Comparison of ENCODE assay signal across 26 cellular contexts in the genomic region with DNA sequence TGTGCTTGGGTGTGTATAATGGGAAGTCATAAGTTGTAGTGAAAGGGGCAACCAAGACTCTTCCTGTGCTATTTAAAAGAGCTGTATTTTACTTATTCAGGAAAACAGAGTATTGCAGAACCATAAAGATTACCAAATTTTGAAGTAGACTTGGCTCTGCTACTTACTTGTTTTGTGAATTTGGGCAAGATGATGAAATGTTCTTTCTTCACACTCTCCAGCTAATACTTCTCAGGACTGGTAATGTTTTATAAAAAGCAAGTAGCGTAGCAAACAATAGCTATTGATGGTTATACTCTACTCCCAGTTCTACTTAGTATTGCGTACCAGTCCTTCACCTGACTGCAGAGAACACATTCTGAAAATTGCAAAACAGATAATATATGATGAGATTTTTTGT.
"Had no signal": no experiment of that assay in that cellular context is flagged by ENCODE, and none has a peak within 500 bp of the region (broad histone marks: within the 10 kb centered on the region; RNA-seq: fewer than 3 reads in every experiment).

No MANE protein-coding gene starts in this region.

- DNase-seq: activated CD4-positive, alpha-beta memory T cell treated with anti-CD3 and anti-CD28 coated beads for 36 hours; activated CD4-positive, alpha-beta T cell treated with anti-CD3 and anti-CD28 coated beads for 48 hours; activated effector memory CD4-positive, alpha-beta T cell treated with anti-CD3 and anti-CD28 coated beads, Interleukin-2, amount 50 U/mL, for 16 hours; activated naive CD4-positive, alpha-beta T cell treated with anti-CD3 and anti-CD28 coated beads, Interleukin-2, amount 10 ng/mL, durations not matched to agents 7 days and 5 days; activated T-cell treated with anti-CD3 and anti-CD28 coated beads, Interleukin-2, amount 50 U/mL, for 72 hours; brain microvascular endothelial cell; central memory CD4-positive, alpha-beta T cell; dermis blood vessel endothelial cell; effector CD8-positive, alpha-beta T cell; erythroblast; gastrocnemius medialis; heart right ventricle; kidney; left lung; mammary epithelial cell; midbrain; natural killer cell; ovary; stimulated activated CD4-positive, alpha-beta T cell treated with anti-CD3 and anti-CD28 coated beads, Interleukin-1b, Interleukin-23, amount 100 ng/mL, for 48 hours; stomach; SW 1271 had no signal

- H3K27ac ChIP-seq: ascending aorta, brain microvascular endothelial cell, gastrocnemius medialis, heart right ventricle, ovary, prostate gland, skin epidermis, stomach, suprapubic skin, tibial nerve had no signal

- ATAC-seq: activated T-cell treated with anti-CD3 and anti-CD28 coated beads, Interleukin-2, amount 50 U/mL, for 72 hours; gastrocnemius medialis; left lung; natural killer cell had no signal

- H3K27me3 ChIP-seq: ascending aorta, brain microvascular endothelial cell, gastrocnemius medialis, heart right ventricle, left lung, ovary, stomach, suprapubic skin, tibial nerve had no signal

- H3K36me3 ChIP-seq: ascending aorta, brain microvascular endothelial cell, gastrocnemius medialis, heart right ventricle, left lung, ovary, prostate gland, stomach, suprapubic skin, tibial nerve had no signal

- H3K4me3 ChIP-seq: ascending aorta, gastrocnemius medialis, heart right ventricle, left lung, ovary, prostate gland, skin epidermis, stomach, suprapubic skin, tibial nerve had no signal

- H3K9me3 ChIP-seq: ascending aorta, gastrocnemius medialis, heart right ventricle, left lung, ovary, prostate gland, stomach, suprapubic skin, tibial nerve had no signal

- H3K4me1 ChIP-seq: ascending aorta, gastrocnemius medialis, heart right ventricle, prostate gland, stomach, suprapubic skin had no signal
